Comparison of ENCODE assay signal across 8 cellular contexts in the genomic region with DNA sequence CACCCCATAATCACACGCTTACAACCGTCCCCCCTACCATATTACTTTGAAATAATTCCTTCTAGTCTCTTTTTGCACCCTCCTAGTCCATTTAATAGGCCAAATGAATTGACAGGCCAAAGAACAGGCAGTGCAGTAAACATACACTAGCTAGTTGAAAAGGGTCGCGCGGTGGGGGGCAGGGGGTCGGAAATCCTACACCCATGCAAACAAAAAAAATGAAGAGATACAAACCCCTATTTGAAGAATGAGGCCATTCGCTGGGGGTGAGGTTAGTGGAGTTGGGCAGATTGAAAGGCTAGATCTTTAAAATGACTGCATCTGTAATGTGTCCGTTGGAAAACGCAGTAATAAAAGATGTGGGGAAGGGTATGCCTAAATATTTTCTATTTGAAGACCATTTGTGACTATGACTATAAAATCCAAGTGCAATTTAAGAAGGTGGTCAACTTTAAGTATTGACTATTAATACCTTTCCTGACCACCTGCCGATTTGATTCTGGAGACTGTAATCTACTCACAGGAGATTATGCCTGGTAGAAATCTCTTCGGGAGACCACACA. TPM values are rescaled to one million over a fixed set of nuclear protein-coding genes. Genes with fewer than 3 reads are reported as not detected.
DNase-seq lines count a peak whose midpoint lies in the region; ATAC-seq and TF ChIP-seq lines count a peak whose summit lies in the region.

No MANE protein-coding gene starts in this region.

- TF ChIP-seq CTCF in activated B cell treated with CpG ODN at 0.5 μM for 24 hours (IDR thresholded peaks at IDR 0.05): no peak

- H3K27me3 ChIP-seq in iPS-18a (ENCODE audit: control insufficient read depth, insufficient read depth, low read length) (no peaks in the 10 kb centered on the region), subcutaneous abdominal adipose tissue (ENCODE audit: control insufficient read depth in 5 of 5, insufficient read depth in 4 of 5, low read length in 5 of 5) (no peaks in the 10 kb centered on the region)

- H3K4me3 Mint-ChIP-seq in activated CD4-positive, alpha-beta T cell treated with anti-CD3 and anti-CD28 coated beads, Interleukin-2, amount 10 ng/mL, durations not matched to agents 7 days and 5 days: peak overlapping the region; percentile 98
- H3K4me3 Mint-ChIP-seq in activated B cell treated with CpG ODN at 0.5 μM for 24 hours: peak overlapping the region; percentile 99

- ATAC-seq in activated B cell treated with CpG ODN at 0.5 μM for 24 hours (ENCODE audit: low read depth): no peak

- H3K27ac ChIP-seq in iPS-18a (ENCODE audit: low read length): no peak overlapping the region
- no peak overlapping the region for H3K27ac ChIP-seq in subcutaneous abdominal adipose tissue (ENCODE audit: low read depth, low read length)

- H3K9me3 Mint-ChIP-seq in activated CD4-positive, alpha-beta T cell treated with anti-CD3 and anti-CD28 coated beads, Interleukin-2, amount 10 ng/mL, durations not matched to agents 7 days and 5 days: no peaks in the 10 kb centered on the region
- no peaks in the 10 kb centered on the region for H3K9me3 Mint-ChIP-seq in activated B cell treated with CpG ODN at 0.5 μM for 24 hours

- H3K9ac ChIP-seq in iPS-18a (ENCODE audit: low read length): peak overlapping the region; percentile 49
- peak overlapping the region; percentile 78 to 87 (median 82) for H3K9ac ChIP-seq in subcutaneous abdominal adipose tissue (ENCODE audit: low read length in 5 of 5)

- peak overlapping the region; percentile 90 for H3K27ac Mint-ChIP-seq in activated CD4-positive, alpha-beta T cell treated with anti-CD3 and anti-CD28 coated beads, Interleukin-2, amount 10 ng/mL, durations not matched to agents 7 days and 5 days
- peak overlapping the region; percentile 95 for H3K27ac Mint-ChIP-seq in activated B cell treated with CpG ODN at 0.5 μM for 24 hours

- no peaks in the 10 kb centered on the region for H3K9me3 ChIP-seq in iPS-18a (ENCODE audit: control insufficient read depth, low read depth, low read length)
- H3K9me3 ChIP-seq in subcutaneous abdominal adipose tissue (ENCODE audit: control insufficient read depth in 5 of 5, low read length in 5 of 5): no peaks in the 10 kb centered on the region

- no peaks in the 10 kb centered on the region for H3K36me3 ChIP-seq in iPS-18a (ENCODE audit: control insufficient read depth, low read depth, low read length)
- H3K36me3 ChIP-seq in subcutaneous abdominal adipose tissue (ENCODE audit: control insufficient read depth in 5 of 5, insufficient read depth in 5 of 5, low read length in 5 of 5): no peaks in the 10 kb centered on the region

- H3K36me3 Mint-ChIP-seq in activated CD4-positive, alpha-beta T cell treated with anti-CD3 and anti-CD28 coated beads, Interleukin-2, amount 10 ng/mL, durations not matched to agents 7 days and 5 days (ENCODE audit: low read depth): peaks cover 3% of the 10 kb centered on the region
- peaks cover 7% of the 10 kb centered on the region for H3K36me3 Mint-ChIP-seq in activated B cell treated with CpG ODN at 0.5 μM for 24 hours (ENCODE audit: low read depth)

- DNase-seq in activated CD4-positive, alpha-beta T cell treated with anti-CD3 and anti-CD28 coated beads, Interleukin-2, amount 10 ng/mL, durations not matched to agents 7 days and 5 days: no peak
- DNase-seq in activated CD4-positive, alpha-beta T cell treated with anti-CD3 and anti-CD28 coated beads for 48 hours: no peak
- DNase-seq in activated B cell treated with CpG ODN at 0.5 μM for 24 hours (no peak), NCI-H446 treated with DMSO at 0.1 percent for 48 hours (lab: John Stamatoyannopoulos, UW) (no peak), posterior vena cava (ENCODE audit: low spot score) (no peak), NOMO-1 treated with DMSO at 0.1 percent for 48 hours (lab: John Stamatoyannopoulos, UW; ENCODE audit: unreplicated experiment) (no peak)

- peaks cover 35% of the 10 kb centered on the region for H3K4me1 Mint-ChIP-seq in activated CD4-positive, alpha-beta T cell treated with anti-CD3 and anti-CD28 coated beads, Interleukin-2, amount 10 ng/mL, durations not matched to agents 7 days and 5 days
- peaks cover 23% of the 10 kb centered on the region for H3K4me1 Mint-ChIP-seq in activated B cell treated with CpG ODN at 0.5 μM for 24 hours

- POLR2A ChIA-PET in activated CD4-positive, alpha-beta T cell treated with anti-CD3 and anti-CD28 coated beads, Interleukin-2, amount 10 ng/mL, durations not matched to agents 7 days and 5 days (lab: Charles Lee): no interaction called here
- POLR2A ChIA-PET in activated B cell treated with CpG ODN at 0.5 μM for 24 hours (lab: Charles Lee): interaction anchor here (0.9 to 1.2 kb wide), 2 partner anchors 58 to 758 kb away, joined by 3 to 5 read pairs; a partner anchor contains a TSS

- peaks cover 10% of the 10 kb centered on the region for H3K27me3 Mint-ChIP-seq in activated CD4-positive, alpha-beta T cell treated with anti-CD3 and anti-CD28 coated beads, Interleukin-2, amount 10 ng/mL, durations not matched to agents 7 days and 5 days
- H3K27me3 Mint-ChIP-seq in activated B cell treated with CpG ODN at 0.5 μM for 24 hours: no peaks in the 10 kb centered on the region

- intact Hi-C loops in activated B cell treated with CpG ODN at 0.5 μM for 24 hours (cut with micrococcal nuclease): loop anchor here (1.0 to 2.0 kb wide), 6 partner anchors 58 to 1139 kb away; a partner anchor contains a TSS
- intact Hi-C loops in posterior vena cava (cut with DNase I): no loop called here

- H3K4me3 ChIP-seq in iPS-18a (ENCODE audit: low read length) (peak overlapping the region; percentile 90), subcutaneous abdominal adipose tissue (ENCODE audit: low read depth in 1 of 5, low read length in 5 of 5) (peak overlapping the region; percentile 95 to 100 (median 99))

- H3K4me1 ChIP-seq in iPS-18a (ENCODE audit: control insufficient read depth, low read depth, low read length) (peaks cover 12% of the 10 kb centered on the region), subcutaneous abdominal adipose tissue (ENCODE audit: control insufficient read depth in 5 of 5, insufficient read depth in 5 of 5, low read length in 5 of 5) (peaks cover 0 to 21% (median 18%) of the 10 kb centered on the region in 5 donors)

- CTCF ChIA-PET in activated CD4-positive, alpha-beta T cell treated with anti-CD3 and anti-CD28 coated beads, Interleukin-2, amount 10 ng/mL, durations not matched to agents 7 days and 5 days (lab: Charles Lee): interaction anchor here (1.2 kb wide), 1 partner anchor 20 kb away, joined by 5 read pairs; no protein-coding TSS in a partner anchor
- CTCF ChIA-PET in activated B cell treated with CpG ODN at 0.5 μM for 24 hours (lab: Charles Lee): no interaction called here

RNA-seq across cellular contexts. Expression of a gene that starts 0.9 kb away (rescaled TPM):
- 1 to 10 TPM; 3.7 to 4.1 TPM for total RNA-seq in activated CD4-positive, alpha-beta T cell treated with anti-CD3 and anti-CD28 coated beads, Interleukin-2, amount 10 ng/mL, durations not matched to agents 7 days and 5 days
- total RNA-seq in activated B cell treated with CpG ODN at 0.5 μM for 24 hours: 2.5 and 4.2 TPM in 2 replicates
- total RNA-seq in posterior vena cava: 1 to 10 TPM; 7.7 to 8.4 TPM

RNA-seq across cellular contexts. Expression of a gene that starts 58.1 kb away (rescaled TPM):
- 1 to 10 TPM; 5.3 to 6.2 TPM for total RNA-seq in activated CD4-positive, alpha-beta T cell treated with anti-CD3 and anti-CD28 coated beads, Interleukin-2, amount 10 ng/mL, durations not matched to agents 7 days and 5 days
- total RNA-seq in activated B cell treated with CpG ODN at 0.5 μM for 24 hours (1.5 TPM in 2 replicates), posterior vena cava (10 to 100 TPM; 21.6 to 21.8 TPM)
